In genomic region chr1:227545361-227545760, GRCh38 we compare ENCODE assay signal across 26 cellular contexts.
"Had no signal": no experiment of that assay in that cellular context is flagged by ENCODE, and none has a peak within 500 bp of the region (broad histone marks: within the 10 kb centered on the region; RNA-seq: fewer than 3 reads in every experiment).

No MANE protein-coding gene starts in this region.

- DNase-seq: activated CD4-positive, alpha-beta memory T cell treated with anti-CD3 and anti-CD28 coated beads for 36 hours; activated CD4-positive, alpha-beta T cell treated with anti-CD3 and anti-CD28 coated beads, Interleukin-2, amount 10 ng/mL, durations not matched to agents 7 days and 5 days; activated CD4-positive, CD25-positive, alpha-beta regulatory T cell; activated naive CD4-positive, alpha-beta T cell treated with anti-CD3 and anti-CD28 coated beads, Interleukin-2, amount 50 U/mL, for 16 hours; activated naive CD8-positive, alpha-beta T cell treated with anti-CD3 and anti-CD28 coated beads, Interleukin-2, amount 10 ng/mL, durations not matched to agents 7 days and 5 days; activated T-cell treated with anti-CD3 and anti-CD28 coated beads, Interleukin-2, amount 50 U/mL, for 4 hours; adrenal gland; anterior cingulate cortex; KG1; MV-4-11; NCI-H1092 treated with DMSO at 0.1 percent for 48 hours; NCI-H1436; NCI-H1694 treated with DMSO at 0.1 percent for 48 hours; NCI-H2029 treated with DMSO at 0.1 percent for 48 hours; NCI-H345; NCI-H510A treated with DMSO at 0.1 percent for 48 hours; NCI-H69; NK-92 treated with Interleukin-12 subunit alpha and Interleukin-12 subunit beta, amount 100 ng/mL, for 24 hours; OCI-M1; RPMI8226; SJCRH30; SK-N-SH; T-helper 1 cell had no signal

- H3K4me2 ChIP-seq: SK-N-SH had no signal

- H3K4me1 ChIP-seq: SJCRH30 had no signal

- H3K4me3 Mint-ChIP-seq: activated CD4-positive, alpha-beta memory T cell treated with anti-CD3 and anti-CD28 coated beads for 36 hours; activated CD4-positive, alpha-beta T cell treated with anti-CD3 and anti-CD28 coated beads, Interleukin-2, amount 10 ng/mL, durations not matched to agents 7 days and 5 days; activated naive CD8-positive, alpha-beta T cell treated with anti-CD3 and anti-CD28 coated beads, Interleukin-2, amount 10 ng/mL, durations not matched to agents 7 days and 5 days; activated T-cell treated with anti-CD3 and anti-CD28 coated beads, Interleukin-2, amount 50 U/mL, for 4 hours had no signal

- H3K9me3 Mint-ChIP-seq: activated naive CD8-positive, alpha-beta T cell treated with anti-CD3 and anti-CD28 coated beads, Interleukin-2, amount 10 ng/mL, durations not matched to agents 7 days and 5 days; activated T-cell treated with anti-CD3 and anti-CD28 coated beads, Interleukin-2, amount 50 U/mL, for 4 hours had no signal

- H3K9ac ChIP-seq: SK-N-SH had no signal

- H3K27ac Mint-ChIP-seq: activated CD4-positive, alpha-beta memory T cell treated with anti-CD3 and anti-CD28 coated beads for 36 hours; activated CD4-positive, alpha-beta T cell treated with anti-CD3 and anti-CD28 coated beads, Interleukin-2, amount 10 ng/mL, durations not matched to agents 7 days and 5 days; activated naive CD8-positive, alpha-beta T cell treated with anti-CD3 and anti-CD28 coated beads, Interleukin-2, amount 10 ng/mL, durations not matched to agents 7 days and 5 days had no signal

- H3K27me3 ChIP-seq: adrenal gland, SJCRH30 had no signal

- H3K9me3 ChIP-seq: adrenal gland, SK-N-SH had no signal

- H3K27me3 Mint-ChIP-seq: activated CD4-positive, alpha-beta T cell treated with anti-CD3 and anti-CD28 coated beads, Interleukin-2, amount 10 ng/mL, durations not matched to agents 7 days and 5 days had no signal

- H3K36me3 ChIP-seq: adrenal gland, SJCRH30 had no signal

- H3K27ac ChIP-seq: adrenal gland, SJCRH30, VCaP had no signal

- ATAC-seq: activated T-cell treated with anti-CD3 and anti-CD28 coated beads, Interleukin-2, amount 50 U/mL, for 4 hours; Panc1; Right ventricle myocardium inferior had no signal

- H3K36me3 Mint-ChIP-seq: activated naive CD8-positive, alpha-beta T cell treated with anti-CD3 and anti-CD28 coated beads, Interleukin-2, amount 10 ng/mL, durations not matched to agents 7 days and 5 days had no signal

- H3K4me3 ChIP-seq: adrenal gland, SJCRH30 had no signal
